Comparison of ENCODE assay signal across 1 cellular context in genomic region chr10:102605712-102606111, GRCh38.
TF ChIP-seq lines count a peak whose summit lies in the region.

No MANE protein-coding gene starts in this region.

TF ChIP-seq in endothelial cell of umbilical vein, 7 proteins besides CTCF, POLR2A, EP300 and RAD21:
- TF ChIP-seq POLR2AphosphoS5 (IDR thresholded peaks at IDR 0.05; ENCODE audit: insufficient read depth, low read depth, low read length): no peak
TF ChIP-seq in endothelial cell of umbilical vein: peak in this region for 0.
